21 cellular contexts compared by ENCODE assay signal in the genomic region with DNA sequence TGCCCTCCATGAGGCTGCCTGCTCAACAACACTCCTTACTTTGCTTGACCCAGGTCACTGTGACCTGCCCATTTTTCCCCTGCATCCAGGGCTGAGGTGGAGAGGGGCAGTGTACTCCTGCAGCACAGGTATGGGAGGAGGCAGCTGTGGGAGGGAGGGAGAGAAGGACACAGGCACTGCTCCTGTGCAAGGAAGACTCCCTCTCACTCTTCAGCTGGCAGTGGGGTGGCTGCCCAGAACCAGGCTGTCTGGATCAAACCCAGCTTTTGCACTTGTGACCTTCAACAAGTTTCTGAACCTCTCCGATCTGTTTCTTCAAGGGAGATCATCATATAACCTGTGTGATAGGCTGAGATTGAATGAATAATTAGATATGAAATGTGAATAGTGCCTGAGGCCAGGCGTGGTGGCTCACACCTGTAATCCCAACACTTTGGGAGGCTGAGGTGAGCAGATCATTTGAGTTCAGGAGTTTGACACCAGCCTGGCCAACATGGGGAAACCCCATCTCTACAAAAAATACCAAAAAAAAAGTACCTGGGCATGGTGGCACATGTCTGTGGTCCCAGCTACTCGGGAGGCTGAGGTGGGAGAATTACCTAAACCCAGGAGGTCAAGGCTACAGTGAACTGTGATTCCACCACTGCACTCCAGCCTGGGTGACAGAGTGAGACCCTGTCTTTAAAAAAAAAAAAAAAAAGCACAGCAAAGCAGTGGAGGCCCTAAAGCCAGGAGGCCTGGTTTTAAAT. TPM values are rescaled to one million over a fixed set of nuclear protein-coding genes. Genes with fewer than 3 reads are reported as not detected.
DNase-seq lines count a peak whose midpoint lies in the region; ATAC-seq, FAIRE-seq and TF ChIP-seq lines count a peak whose summit lies in the region.
"Had no signal": no experiment of that assay in that cellular context is flagged by ENCODE, and none has a peak within 500 bp of the region (broad histone marks: within the 10 kb centered on the region; RNA-seq: fewer than 3 reads in every experiment).

No MANE protein-coding gene starts in this region.

- H3K36me3 Mint-ChIP-seq in immature natural killer cell = peaks cover 3 to 12% (median 3%) of the 10 kb centered on the region in 3 donors

- no peaks in the 10 kb centered on the region for H3K9me3 Mint-ChIP-seq in immature natural killer cell

- peaks cover 30 to 52% of the 10 kb centered on the region in 2 experiments for H3K36me3 ChIP-seq in HepG2 (replicated peaks in 1 of 2; ENCODE audit: control insufficient read depth in 1 of 2, insufficient read depth in 2 of 2, low read length in 2 of 2)
- peaks cover 0 to 10% (median 0%) of the 10 kb centered on the region in 4 donors for H3K36me3 ChIP-seq in right lobe of liver
- no peaks in the 10 kb centered on the region for H3K36me3 ChIP-seq in mammary epithelial cell (ENCODE audit: insufficient read depth, low read length)
- H3K36me3 ChIP-seq: ovary had no signal

- TF ChIP-seq POLR2A in HepG2 (IDR thresholded peaks at IDR 0.05; ENCODE audit: insufficient read depth in 1 of 2, low read depth in 2 of 2, low read length in 2 of 2) (peak in 1 of 2 experiments; percentile 35; a peak in 1 of 4 replicates), right lobe of liver (IDR thresholded peaks at IDR 0.05) (no peak)

- in situ Hi-C loops in HepG2 (cut with HindIII; ENCODE audit: extremely low pct_ligation_motif_present, low pct_unique_long_range_greater_than_20kb) (no loop called here), mammary epithelial cell (cut with MboI; ENCODE audit: low sequenced_read_pairs in 2 of 2) (no loop called here)

- H3K4me1 Mint-ChIP-seq in immature natural killer cell = peaks cover 6 to 11% of the 10 kb centered on the region in 2 donors

- dilution Hi-C loops in mammary epithelial cell (cut with HindIII; ENCODE audit: low sequenced_read_pairs) = loop anchor here (5.0 kb wide), 1 partner anchor 275 kb away; a partner anchor contains a TSS

- peaks cover 0 to 3% (median 0%) of the 10 kb centered on the region in 3 donors for H3K27me3 Mint-ChIP-seq in immature natural killer cell (ENCODE audit: low read depth in 3 of 3)

- TF ChIP-seq RAD21 in HepG2 (CRISPR knock-in tag; IDR thresholded peaks at IDR 0.05) = no peak

- no peak for DNase-seq in HepG2 (ENCODE audit: low spot score)
- DNase-seq in right lobe of liver = no peak
- DNase-seq in RWPE1 (ENCODE audit: low spot score) = no peak
- no peak for DNase-seq in immature natural killer cell
- no peak for DNase-seq in mammary epithelial cell
- no peak for DNase-seq in NCI-H510A (lab: John Stamatoyannopoulos, UW)
- DNase-seq in NCI-H524 treated with DMSO at 0.1 percent for 48 hours (lab: John Stamatoyannopoulos, UW) = no peak
- DNase-seq: activated naive CD4-positive, alpha-beta T cell treated with Interleukin-2 at 50 U/mL for 16 hours; body of pancreas; cortex of kidney; foreskin keratinocyte; KBM-7; NCI-H2029 treated with DMSO at 0.1 percent for 48 hours; NCI-H510A treated with DMSO at 0.1 percent for 48 hours; SK-N-SH; stimulated activated CD4-positive, alpha-beta T cell treated with anti-CD3 and anti-CD28 coated beads, Interleukin-2, amount 100 ng/mL, for 48 hours had no signal

- TF ChIP-seq CTCF in HepG2 (CRISPR knock-in tag; IDR thresholded peaks at IDR 0.05) = no peak
- TF ChIP-seq CTCF in right lobe of liver (IDR thresholded peaks at IDR 0.05) = no peak
- TF ChIP-seq CTCF in RWPE1 (conservative IDR thresholded peaks at IDR 0.05; ENCODE audit: low read depth) = no peak
- no peak for TF ChIP-seq CTCF in mammary epithelial cell (conservative IDR thresholded peaks at IDR 0.05 in 1 of 2, IDR thresholded peaks at IDR 0.05 in 1 of 2; ENCODE audit: extremely low read depth in 1 of 2, insufficient read depth in 1 of 2, low read depth in 1 of 2, low read length in 2 of 2)

- H3K4me3 Mint-ChIP-seq in immature natural killer cell = no peak overlapping the region

- H3K79me2 ChIP-seq in HepG2 (ENCODE audit: insufficient read depth, low read length) (no peaks in the 10 kb centered on the region), mammary epithelial cell (ENCODE audit: insufficient read depth, low read length) (no peaks in the 10 kb centered on the region)

- whole genome bisulfite sequencing in HepG2 (ENCODE audit: low lambda C conversion rate) = 86% methylated on average over 3 of the region's 3 CpGs
- WGBS in right lobe of liver (ENCODE audit: insufficient coverage, low coverage, low lambda C conversion rate, missing lambda C conversion rate) = 85% methylated on average over 2 of the region's 3 CpGs
- WGBS in mammary epithelial cell (ENCODE audit: low coverage, missing lambda C conversion rate) = 75% methylated on average over 3 of the region's 3 CpGs

- peak overlapping the region in 5 of 6 donors; percentile 8 to 70 (median 42) for H3K27ac Mint-ChIP-seq in immature natural killer cell

- H2AFZ ChIP-seq in HepG2 (ENCODE audit: low read length) (no peak overlapping the region), mammary epithelial cell (ENCODE audit: low read depth, low read length) (no peak overlapping the region)

- CTCF ChIA-PET in HepG2 (lab: Yijun Ruan, JAX; ENCODE audit: low intra/inter-chr PET ratio, low total read pairs) = no interaction called here
- CTCF ChIA-PET in RWPE1 (lab: Yijun Ruan, JAX) = interaction anchor here (0.5 to 1.5 kb wide), 6 partner anchors 12 to 299 kb away, joined by 3 to 7 read pairs (median 4); no protein-coding TSS in a partner anchor
- CTCF ChIA-PET in mammary epithelial cell (lab: Charles Lee; ENCODE audit: low non-redundant PET) = interaction anchor here (0.7 kb wide), 1 partner anchor 147 kb away, joined by 15 read pairs; no protein-coding TSS in a partner anchor

- H3K4me3 ChIP-seq in HepG2 (replicated peaks in 1 of 3; ENCODE audit: insufficient read depth in 1 of 3, low read depth in 2 of 3, low read length in 3 of 3) (no peak overlapping the region), right lobe of liver (no peak overlapping the region), mammary epithelial cell (replicated peaks in 1 of 3; ENCODE audit: insufficient read depth in 1 of 3, low read depth in 2 of 3, low read length in 3 of 3) (no peak overlapping the region)
- H3K4me3 ChIP-seq: body of pancreas, ovary, thoracic aorta had no signal

- intact Hi-C loops in HepG2 (cut with micrococcal nuclease; ENCODE audit: unreplicated experiment) (loop anchor here (5.0 kb wide), 1 partner anchor 1835 kb away; no protein-coding TSS in a partner anchor), right lobe of liver (cut with DNase I) (no loop called here), mammary epithelial cell (cut with micrococcal nuclease) (no loop called here)

- H3K27me3 ChIP-seq in HepG2 (ENCODE audit: control insufficient read depth in 1 of 2, insufficient read depth in 2 of 2, low read length in 2 of 2) (no peaks in the 10 kb centered on the region), right lobe of liver (no peaks in the 10 kb centered on the region), mammary epithelial cell (ENCODE audit: insufficient read depth, low read length) (no peaks in the 10 kb centered on the region)
- H3K27me3 ChIP-seq: body of pancreas, foreskin keratinocyte, ovary had no signal

- POLR2A ChIA-PET in HepG2 (lab: Yijun Ruan, JAX) (interaction anchor here (1.1 to 2.9 kb wide), 4 partner anchors 12 to 18 kb away, joined by 3 to 23 read pairs (median 8); partner anchors contain the start of genes RAB5IF and TGIF2), RWPE1 (lab: Yijun Ruan, JAX; ENCODE audit: low non-redundant PET) (no interaction called here)

- H4K20me1 ChIP-seq in HepG2 (ENCODE audit: insufficient read depth, low read length) = no peaks in the 10 kb centered on the region
- no peaks in the 10 kb centered on the region for H4K20me1 ChIP-seq in mammary epithelial cell (ENCODE audit: insufficient read depth, low read length)

- H3K27ac ChIP-seq in HepG2 (ENCODE audit: extremely low read length, insufficient read depth, low read length) (no peak overlapping the region), right lobe of liver (no peak overlapping the region), RWPE1 (peak overlapping the region; percentile 82), mammary epithelial cell (ENCODE audit: insufficient read depth, low read depth, low read length) (no peak overlapping the region)
- H3K27ac ChIP-seq: body of pancreas, foreskin keratinocyte, ovary, thoracic aorta had no signal

- FAIRE-seq in HepG2 (lab: Jason Lieb, UNC) = no peak
- FAIRE-seq: G401.6, GM12891, TTC549 had no signal

- H3K4me2 ChIP-seq in HepG2 (ENCODE audit: low read depth, low read length) = no peak overlapping the region
- no peak overlapping the region for H3K4me2 ChIP-seq in mammary epithelial cell (ENCODE audit: insufficient read depth, low read depth, low read length)
- H3K4me2 ChIP-seq: SK-N-SH had no signal

- H3K9ac ChIP-seq in HepG2 (ENCODE audit: insufficient read depth, low read depth, low read length) = no peak overlapping the region
- H3K9ac ChIP-seq in mammary epithelial cell (ENCODE audit: insufficient read depth, low read length) = no peak overlapping the region
- H3K9ac ChIP-seq: SK-N-SH had no signal

- TF ChIP-seq EP300 in HepG2 (IDR thresholded peaks at IDR 0.05; ENCODE audit: low read depth in 2 of 2, low read length in 2 of 2) (no peak), HepG2 (CRISPR knock-in tag; IDR thresholded peaks at IDR 0.05; ENCODE audit: borderline replicate concordance) (no peak)

- ATAC-seq in HepG2 = no peak
- no peak for ATAC-seq in right lobe of liver
- ATAC-seq: body of pancreas, foreskin keratinocyte had no signal

- H3K4me1 ChIP-seq in HepG2 (ENCODE audit: insufficient read depth, low read length) = no peaks in the 10 kb centered on the region
- H3K4me1 ChIP-seq in right lobe of liver = no peaks in the 10 kb centered on the region
- H3K4me1 ChIP-seq in mammary epithelial cell (ENCODE audit: insufficient read depth, low read length) = peaks cover 21% of the 10 kb centered on the region
- H3K4me1 ChIP-seq: body of pancreas had no signal

- H3K9me3 ChIP-seq in HepG2 (ENCODE audit: low read length) (no peaks in the 10 kb centered on the region), right lobe of liver (no peaks in the 10 kb centered on the region), mammary epithelial cell (replicated peaks; ENCODE audit: insufficient read depth, low read length) (no peaks in the 10 kb centered on the region)
- H3K9me3 ChIP-seq: body of pancreas, ovary, SK-N-SH, thoracic aorta had no signal

- BruUV-seq in HepG2 (replicated peaks; lab: Mats Ljungman, UMichigan) (no TSS peak), mammary epithelial cell (replicated peaks; lab: Mats Ljungman, UMichigan) (no TSS peak)

RNA-seq across cellular contexts. Expression of gene TGIF2, which starts 14.2 kb away (rescaled TPM):
- total RNA-seq in HepG2 (2016; rRNA removed; fragmentation: Illumina TruSeq; extraction: Trizol) (53.9 and 60.3 TPM in 2 replicates), right lobe of liver (1 to 10 TPM; 3.2 to 7.8 (median 5.9) TPM), mammary epithelial cell (10 to 100 TPM in 1 of 2 donors, 1 to 10 TPM in 1; 6.5 to 12.5 TPM)
- 14.9 and 16.3 TPM in 2 replicates for total RNA-seq in HepG2 (2016; cell fraction: cytosol; rRNA removed; fragmentation: Illumina TruSeq; extraction: Trizol; ENCODE audit: low read depth)
- total RNA-seq in HepG2 (2016; cell fraction: insoluble cytoplasmic fraction; rRNA removed; fragmentation: Illumina TruSeq; extraction: Trizol) = 49.1 and 52.3 TPM in 2 replicates
- total RNA-seq in HepG2 (2016; cell fraction: membrane; rRNA removed; fragmentation: Illumina TruSeq; extraction: Trizol) = 65.6 and 66.2 TPM in 2 replicates
- total RNA-seq in HepG2 (2016; cell fraction: nucleus; rRNA removed; fragmentation: Illumina TruSeq; extraction: Trizol) = 24.2 and 31.3 TPM in 2 replicates
- polyA plus RNA-seq in HepG2 (2011; rRNA removed) (41.3 and 49.9 TPM in 2 replicates), immature natural killer cell (10 to 100 TPM; 12.3 to 16.1 (median 14.9) TPM), mammary epithelial cell (8.2 TPM)
- polyA plus RNA-seq in HepG2 (2011; cell fraction: cytosol; rRNA removed) = 46.3 and 49.3 TPM in 2 replicates
- polyA plus RNA-seq in HepG2 (2011; cell fraction: nucleus; rRNA removed) = 32.5 and 35.0 TPM in 2 replicates
- 23.6 and 28.9 TPM in 2 replicates for polyA plus RNA-seq in HepG2 (2012)
- 12.4 and 13.0 TPM in 2 replicates for polyA plus RNA-seq in HepG2 (2016; cell fraction: cytosol; fragmentation: Illumina TruSeq; extraction: Trizol; ENCODE audit: low read depth)
- 49.9 and 59.5 TPM in 2 replicates for polyA plus RNA-seq in HepG2 (2016; cell fraction: insoluble cytoplasmic fraction; fragmentation: Illumina TruSeq; extraction: Trizol; ENCODE audit: low read depth)
- 44.7 and 47.8 TPM in 2 replicates for polyA plus RNA-seq in HepG2 (2016; cell fraction: membrane; fragmentation: Illumina TruSeq; extraction: Trizol; ENCODE audit: low read depth)
- polyA plus RNA-seq in HepG2 (2016; cell fraction: nucleus; fragmentation: Illumina TruSeq; extraction: Trizol; ENCODE audit: insufficient read depth, low read depth) = 38.6 and 40.7 TPM in 2 replicates
- polyA minus RNA-seq in HepG2 (2011; rRNA and poly(A)+ RNA removed; ENCODE audit: low replicate concordance) = 14.1 and 93.1 TPM in 2 replicates
- polyA minus RNA-seq in HepG2 (2011; cell fraction: cytosol; rRNA and poly(A)+ RNA removed) = 38.7 and 42.5 TPM in 2 replicates
- 19.2 and 22.9 TPM in 2 replicates for polyA minus RNA-seq in HepG2 (2011; cell fraction: nucleus; rRNA and poly(A)+ RNA removed)
- polyA minus RNA-seq in mammary epithelial cell = 16.6 TPM

RNA-seq across cellular contexts. Expression of gene RAB5IF, which starts 18.0 kb away (rescaled TPM):
- total RNA-seq in HepG2 (2016; rRNA removed; fragmentation: Illumina TruSeq; extraction: Trizol) (292 and 305 TPM in 2 replicates), right lobe of liver (100 to 1,000 TPM in 5 of 6 experiments, 10 to 100 TPM in 1; 78.1 to 232 (median 125) TPM), mammary epithelial cell (100 to 1,000 TPM in 1 of 2 donors, 10 to 100 TPM in 1; 61.8 to 115 TPM)
- 190 and 258 TPM in 2 replicates for total RNA-seq in HepG2 (2016; cell fraction: cytosol; rRNA removed; fragmentation: Illumina TruSeq; extraction: Trizol; ENCODE audit: low read depth)
- 267 and 306 TPM in 2 replicates for total RNA-seq in HepG2 (2016; cell fraction: insoluble cytoplasmic fraction; rRNA removed; fragmentation: Illumina TruSeq; extraction: Trizol)
- 365 and 437 TPM in 2 replicates for total RNA-seq in HepG2 (2016; cell fraction: membrane; rRNA removed; fragmentation: Illumina TruSeq; extraction: Trizol)
- total RNA-seq in HepG2 (2016; cell fraction: nucleus; rRNA removed; fragmentation: Illumina TruSeq; extraction: Trizol) = 223 and 239 TPM in 2 replicates
- polyA plus RNA-seq in HepG2 (2011; rRNA removed) (218 and 261 TPM in 2 replicates), immature natural killer cell (100 to 1,000 TPM; 230 to 380 (median 276) TPM), mammary epithelial cell (117 TPM)
- polyA plus RNA-seq in HepG2 (2011; cell fraction: cytosol; rRNA removed) = 176 and 232 TPM in 2 replicates
- polyA plus RNA-seq in HepG2 (2011; cell fraction: nucleus; rRNA removed) = 176 and 181 TPM in 2 replicates
- 118 and 180 TPM in 2 replicates for polyA plus RNA-seq in HepG2 (2012)
- polyA plus RNA-seq in HepG2 (2016; cell fraction: cytosol; fragmentation: Illumina TruSeq; extraction: Trizol; ENCODE audit: low read depth) = 222 and 320 TPM in 2 replicates
- 310 and 340 TPM in 2 replicates for polyA plus RNA-seq in HepG2 (2016; cell fraction: insoluble cytoplasmic fraction; fragmentation: Illumina TruSeq; extraction: Trizol; ENCODE audit: low read depth)
- 323 and 387 TPM in 2 replicates for polyA plus RNA-seq in HepG2 (2016; cell fraction: membrane; fragmentation: Illumina TruSeq; extraction: Trizol; ENCODE audit: low read depth)
- polyA plus RNA-seq in HepG2 (2016; cell fraction: nucleus; fragmentation: Illumina TruSeq; extraction: Trizol; ENCODE audit: insufficient read depth, low read depth) = 436 and 461 TPM in 2 replicates
- polyA minus RNA-seq in HepG2 (2011; rRNA and poly(A)+ RNA removed; ENCODE audit: low replicate concordance) = 97.1 and 193 TPM in 2 replicates
- 56.5 and 59.2 TPM in 2 replicates for polyA minus RNA-seq in HepG2 (2011; cell fraction: cytosol; rRNA and poly(A)+ RNA removed)
- 46.6 and 50.2 TPM in 2 replicates for polyA minus RNA-seq in HepG2 (2011; cell fraction: nucleus; rRNA and poly(A)+ RNA removed)
- polyA minus RNA-seq in mammary epithelial cell = 85.0 TPM

RNA-seq across cellular contexts. Expression of gene MYL9, which starts 46.2 kb away (rescaled TPM):
- total RNA-seq in HepG2 (2016; rRNA removed; fragmentation: Illumina TruSeq; extraction: Trizol) (2.2 and 2.7 TPM in 2 replicates), right lobe of liver (10 to 100 TPM in 4 of 6 experiments, 1 to 10 TPM in 2; 7.7 to 44.2 (median 18.1) TPM), mammary epithelial cell (100 to 1,000 TPM in 1 of 2 donors, 10 to 100 TPM in 1; 29.4 to 138 TPM)
- total RNA-seq in HepG2 (2016; cell fraction: cytosol; rRNA removed; fragmentation: Illumina TruSeq; extraction: Trizol; ENCODE audit: low read depth) = 0.79 and 0.91 TPM in 2 replicates
- 2.5 TPM in 2 replicates for total RNA-seq in HepG2 (2016; cell fraction: insoluble cytoplasmic fraction; rRNA removed; fragmentation: Illumina TruSeq; extraction: Trizol)
- total RNA-seq in HepG2 (2016; cell fraction: membrane; rRNA removed; fragmentation: Illumina TruSeq; extraction: Trizol) = 1.5 and 2.5 TPM in 2 replicates
- total RNA-seq in HepG2 (2016; cell fraction: nucleus; rRNA removed; fragmentation: Illumina TruSeq; extraction: Trizol) = 1.3 and 1.7 TPM in 2 replicates
- polyA plus RNA-seq in HepG2 (2011; rRNA removed) (0.87 and 1.1 TPM in 2 replicates), immature natural killer cell (1 to 10 TPM in 1 of 3 donors, under 1 TPM in 2; 0.10 to 2.7 (median 0.48) TPM), mammary epithelial cell (3.7 TPM)
- polyA plus RNA-seq in HepG2 (2011; cell fraction: cytosol; rRNA removed) = 0.72 and 0.73 TPM in 2 replicates
- 0.59 and 0.69 TPM in 2 replicates for polyA plus RNA-seq in HepG2 (2011; cell fraction: nucleus; rRNA removed)
- 1.2 and 1.4 TPM in 2 replicates for polyA plus RNA-seq in HepG2 (2012)
- polyA plus RNA-seq in HepG2 (2016; cell fraction: cytosol; fragmentation: Illumina TruSeq; extraction: Trizol; ENCODE audit: low read depth) = 4.6 and 5.7 TPM in 2 replicates
- polyA plus RNA-seq in HepG2 (2016; cell fraction: insoluble cytoplasmic fraction; fragmentation: Illumina TruSeq; extraction: Trizol; ENCODE audit: low read depth) = 10.1 and 12.3 TPM in 2 replicates
- polyA plus RNA-seq in HepG2 (2016; cell fraction: membrane; fragmentation: Illumina TruSeq; extraction: Trizol; ENCODE audit: low read depth) = 6.4 and 6.8 TPM in 2 replicates
- 8.9 and 9.0 TPM in 2 replicates for polyA plus RNA-seq in HepG2 (2016; cell fraction: nucleus; fragmentation: Illumina TruSeq; extraction: Trizol; ENCODE audit: insufficient read depth, low read depth)
- 0.72 and 4.7 TPM in 2 replicates for polyA minus RNA-seq in HepG2 (2011; rRNA and poly(A)+ RNA removed; ENCODE audit: low replicate concordance)
- polyA minus RNA-seq in HepG2 (2011; cell fraction: cytosol; rRNA and poly(A)+ RNA removed) = 0.70 and 0.89 TPM in 2 replicates
- polyA minus RNA-seq in HepG2 (2011; cell fraction: nucleus; rRNA and poly(A)+ RNA removed) = 0.39 and 0.75 TPM in 2 replicates
- 5.0 TPM for polyA minus RNA-seq in mammary epithelial cell
- polyA plus RNA-seq: SK-N-SH had no signal

RNA-seq across cellular contexts. Expression of gene SLA2, which starts 58.4 kb away (rescaled TPM):
- total RNA-seq in HepG2 (2016; rRNA removed; fragmentation: Illumina TruSeq; extraction: Trizol) (1.6 and 1.8 TPM in 2 replicates), right lobe of liver (under 1 TPM; 0.18 to 0.50 (median 0.32) TPM), mammary epithelial cell (not detected)
- total RNA-seq in HepG2 (2016; cell fraction: cytosol; rRNA removed; fragmentation: Illumina TruSeq; extraction: Trizol; ENCODE audit: low read depth) = 0.20 and 0.71 TPM in 2 replicates
- total RNA-seq in HepG2 (2016; cell fraction: insoluble cytoplasmic fraction; rRNA removed; fragmentation: Illumina TruSeq; extraction: Trizol) = 1.7 and 2.2 TPM in 2 replicates
- total RNA-seq in HepG2 (2016; cell fraction: membrane; rRNA removed; fragmentation: Illumina TruSeq; extraction: Trizol) = 1.8 TPM in 2 replicates
- 0.94 and 1.2 TPM in 2 replicates for total RNA-seq in HepG2 (2016; cell fraction: nucleus; rRNA removed; fragmentation: Illumina TruSeq; extraction: Trizol)
- polyA plus RNA-seq in HepG2 (2011; rRNA removed) (3.6 and 4.5 TPM in 2 replicates), immature natural killer cell (10 to 100 TPM; 21.0 to 24.1 (median 24.1) TPM), mammary epithelial cell (not detected)
- 4.4 and 4.5 TPM in 2 replicates for polyA plus RNA-seq in HepG2 (2011; cell fraction: cytosol; rRNA removed)
- 2.9 and 3.0 TPM in 2 replicates for polyA plus RNA-seq in HepG2 (2011; cell fraction: nucleus; rRNA removed)
- polyA plus RNA-seq in HepG2 (2012) = 1.2 and 2.0 TPM in 2 replicates
- 0.62 and 0.83 TPM in 2 replicates for polyA plus RNA-seq in HepG2 (2016; cell fraction: cytosol; fragmentation: Illumina TruSeq; extraction: Trizol; ENCODE audit: low read depth)
- polyA plus RNA-seq in HepG2 (2016; cell fraction: insoluble cytoplasmic fraction; fragmentation: Illumina TruSeq; extraction: Trizol; ENCODE audit: low read depth) = 2.6 TPM in 2 replicates
- 1.6 TPM in 2 replicates for polyA plus RNA-seq in HepG2 (2016; cell fraction: membrane; fragmentation: Illumina TruSeq; extraction: Trizol; ENCODE audit: low read depth)
- 2.1 TPM in 2 replicates for polyA plus RNA-seq in HepG2 (2016; cell fraction: nucleus; fragmentation: Illumina TruSeq; extraction: Trizol; ENCODE audit: insufficient read depth, low read depth)
- polyA minus RNA-seq in HepG2 (2011; rRNA and poly(A)+ RNA removed; ENCODE audit: low replicate concordance) = 0.09 and 3.5 TPM in 2 replicates
- polyA minus RNA-seq in HepG2 (2011; cell fraction: cytosol; rRNA and poly(A)+ RNA removed) = 1.5 and 1.6 TPM in 2 replicates
- polyA minus RNA-seq in HepG2 (2011; cell fraction: nucleus; rRNA and poly(A)+ RNA removed) = 1.2 and 1.3 TPM in 2 replicates
- not detected for polyA minus RNA-seq in mammary epithelial cell
- total RNA-seq: foreskin keratinocyte had no signal
- polyA plus RNA-seq: SK-N-SH had no signal
